In genomic region chr13:22926176-22927007, GRCh38 we compare ENCODE assay signal across 9 cellular contexts.
A peak's percentile ranks its signal among the peaks of the same experiment; 100 is the strongest.
DNase-seq lines count a peak whose midpoint lies in the region; ATAC-seq and TF ChIP-seq lines count a peak whose summit lies in the region.
"Had no signal": no experiment of that assay in that cellular context is flagged by ENCODE, and none has a peak within 500 bp of the region (broad histone marks: within the 10 kb centered on the region; RNA-seq: fewer than 3 reads in every experiment).

No MANE protein-coding gene starts in this region.

- ATAC-seq in HG02678 (IDR thresholded peaks at IDR 0.05; ENCODE audit: unreplicated experiment) = peak; percentile 42

- H3K27me3 ChIP-seq in muscle layer of duodenum (ENCODE audit: low read depth, low read length) = no peaks in the 10 kb centered on the region

- no peak overlapping the region for H3K27ac ChIP-seq in muscle layer of duodenum (ENCODE audit: low read length)
- H3K27ac ChIP-seq: neutrophil had no signal

- peaks cover 25% of the 10 kb centered on the region for H3K27me3 Mint-ChIP-seq in activated T-helper 2 cell treated with anti-CD3 and anti-CD28 coated beads, Interferon-gamma antibody, Interleukin-2, Interleukin-4, amounts not matched to agents 10 μg/mL and 5 μg/mL and 100 μg/mL, durations not matched to agents 14 hours and 24 hours and 36 hours (ENCODE audit: low read depth)

- no peaks in the 10 kb centered on the region for H3K36me3 Mint-ChIP-seq in activated T-helper 2 cell treated with anti-CD3 and anti-CD28 coated beads, Interferon-gamma antibody, Interleukin-2, Interleukin-4, amounts not matched to agents 10 μg/mL and 5 μg/mL and 100 μg/mL, durations not matched to agents 14 hours and 24 hours and 36 hours (ENCODE audit: low read depth)

- DNase-seq in AG08396 (ENCODE audit: low spot score) (peak; percentile 33), epithelial cell of esophagus (ENCODE audit: low read depth) (peak; percentile 36), hepatic stellate cell (ENCODE audit: low spot score) (no peak), NCI-H1436 treated with DMSO at 0.1 percent for 48 hours (lab: John Stamatoyannopoulos, UW) (no peak), NCI-H146 treated with DMSO at 0.1 percent for 48 hours (lab: John Stamatoyannopoulos, UW; ENCODE audit: unreplicated experiment) (no peak)
- DNase-seq in activated T-helper 2 cell treated with anti-CD3 and anti-CD28 coated beads, Interferon-gamma antibody, Interleukin-2, Interleukin-4, amounts not matched to agents 10 μg/mL and 5 μg/mL and 100 μg/mL, durations not matched to agents 14 hours and 24 hours and 36 hours (ENCODE audit: low spot score) = no peak

- no peaks in the 10 kb centered on the region for H3K9me3 ChIP-seq in muscle layer of duodenum (ENCODE audit: control insufficient read depth in 1 of 2, low read length in 2 of 2)
- H3K9me3 ChIP-seq: neutrophil had no signal

- TF ChIP-seq CTCF in epithelial cell of esophagus (IDR thresholded peaks at IDR 0.05; ENCODE audit: insufficient read depth, low read depth, low read length, missing control alignments) = no peak

- no peaks in the 10 kb centered on the region for H3K4me1 ChIP-seq in muscle layer of duodenum (ENCODE audit: control insufficient read depth in 1 of 2, insufficient read depth in 2 of 2, low read length in 2 of 2)

- no peaks in the 10 kb centered on the region for H3K4me1 Mint-ChIP-seq in activated T-helper 2 cell treated with anti-CD3 and anti-CD28 coated beads, Interferon-gamma antibody, Interleukin-2, Interleukin-4, amounts not matched to agents 10 μg/mL and 5 μg/mL and 100 μg/mL, durations not matched to agents 14 hours and 24 hours and 36 hours (ENCODE audit: low read depth)

- no peak overlapping the region for H3K4me3 Mint-ChIP-seq in activated T-helper 2 cell treated with anti-CD3 and anti-CD28 coated beads, Interferon-gamma antibody, Interleukin-2, Interleukin-4, amounts not matched to agents 10 μg/mL and 5 μg/mL and 100 μg/mL, durations not matched to agents 14 hours and 24 hours and 36 hours (ENCODE audit: low read depth)

- H3K36me3 ChIP-seq in muscle layer of duodenum (ENCODE audit: control insufficient read depth in 1 of 2, insufficient read depth in 2 of 2, low read length in 2 of 2) = no peaks in the 10 kb centered on the region
- H3K36me3 ChIP-seq: neutrophil had no signal

- intact Hi-C loops in activated T-helper 2 cell treated with anti-CD3 and anti-CD28 coated beads, Interferon-gamma antibody, Interleukin-2, Interleukin-4, amounts not matched to agents 10 μg/mL and 5 μg/mL and 100 μg/mL, durations not matched to agents 14 hours and 24 hours and 36 hours (cut with micrococcal nuclease) = no loop called here

- no peak overlapping the region for H3K27ac Mint-ChIP-seq in activated T-helper 2 cell treated with anti-CD3 and anti-CD28 coated beads, Interferon-gamma antibody, Interleukin-2, Interleukin-4, amounts not matched to agents 10 μg/mL and 5 μg/mL and 100 μg/mL, durations not matched to agents 14 hours and 24 hours and 36 hours

- peak overlapping the region; percentile 27 for H3K4me3 ChIP-seq in epithelial cell of esophagus (ENCODE audit: low read length)
- H3K4me3 ChIP-seq in muscle layer of duodenum (ENCODE audit: low read depth in 1 of 2, low read length in 2 of 2) = peak overlapping the region; percentile 30 to 64

- no peaks in the 10 kb centered on the region for H3K9me3 Mint-ChIP-seq in activated T-helper 2 cell treated with anti-CD3 and anti-CD28 coated beads, Interferon-gamma antibody, Interleukin-2, Interleukin-4, amounts not matched to agents 10 μg/mL and 5 μg/mL and 100 μg/mL, durations not matched to agents 14 hours and 24 hours and 36 hours

Comparison
In these comparisons a context has a peak if more than half of its experiments do, and no peak if none do; other contexts are left out.
1. DNase-seq: peak in AG08396 (single experiment) and epithelial cell of esophagus (single experiment); none in hepatic stellate cell (single experiment), activated T-helper 2 cell treated with anti-CD3 and anti-CD28 coated beads, Interferon-gamma antibody, Interleukin-2, Interleukin-4, amounts not matched to agents 10 μg/mL and 5 μg/mL and 100 μg/mL, durations not matched to agents 14 hours and 24 hours and 36 hours (single experiment), NCI-H1436 treated with DMSO at 0.1 percent for 48 hours (single experiment) and NCI-H146 treated with DMSO at 0.1 percent for 48 hours (single experiment).